ENCODE assay signal across 8 cellular contexts in genomic region chr1:151443846-151444790, GRCh38.
DNase-seq lines count a peak whose midpoint lies in the region; ATAC-seq, FAIRE-seq and TF ChIP-seq lines count a peak whose summit lies in the region.

No MANE protein-coding gene starts in this region.

- ATAC-seq in HG03095 (IDR thresholded peaks at IDR 0.05; ENCODE audit: unreplicated experiment): no peak

- POLR2A ChIA-PET in HEK293 (lab: Yijun Ruan, JAX): interaction anchor here (0.6 to 1.2 kb wide), 4 partner anchors 10 to 97 kb away, joined by 3 to 5 read pairs (median 4); partner anchors contain the start of gene TUFT1

- H3K4me3 ChIP-seq in HEK293 (ENCODE audit: low read depth, low read length): no peak overlapping the region

- CTCF ChIA-PET in HEK293 (lab: Yijun Ruan, JAX): interaction anchor here (0.6 to 1.7 kb wide), 17 partner anchors 9 to 437 kb away, joined by 3 to 8 read pairs (median 4); no protein-coding TSS in a partner anchor

- TF ChIP-seq CTCF in HEK293 (tag by site-specific recombination; IDR thresholded peaks at IDR 0.05): peak; percentile 70

- H3K36me3 ChIP-seq in HEK293 (ENCODE audit: control insufficient read depth in 2 of 2, insufficient read depth in 1 of 2, low read length in 2 of 2): peaks cover 11 to 23% of the 10 kb centered on the region in 2 experiments

- H3K27ac ChIP-seq in HEK293 (ENCODE audit: extremely low read depth, low read depth, low read length): no peak overlapping the region

- peak; percentile 99 for FAIRE-seq in TTC549 (lab: Jason Lieb, UNC)

- H3K9me3 ChIP-seq in HEK293 (ENCODE audit: control insufficient read depth, insufficient read depth, low read depth, low read length): no peaks in the 10 kb centered on the region

- H3K4me1 ChIP-seq in HEK293 (ENCODE audit: control insufficient read depth, insufficient read depth, low read length): peaks cover 6% of the 10 kb centered on the region; the same call in 1 of the 2 replicates

- DNase-seq in DMS 273 treated with DMSO at 0.1 percent for 48 hours (lab: John Stamatoyannopoulos, UW) (peak; percentile 40), NCI-H2107 treated with DMSO at 0.1 percent for 48 hours (lab: John Stamatoyannopoulos, UW; ENCODE audit: unreplicated experiment) (peak; percentile 78), brain pericyte (ENCODE audit: low read depth, low spot score) (peak; percentile 54), inferior parietal cortex (ENCODE audit: extremely low spot score) (peak; percentile 80)
- peak in 3 of 4 experiments; percentile 31 to 48 (median 39) for DNase-seq in stimulated activated CD4-positive, alpha-beta T cell treated with anti-CD3 and anti-CD28 coated beads, Interleukin-1b, Interleukin-23, amount 100 ng/mL, for 24 hours (ENCODE audit: low read depth in 4 of 4, low spot score in 1 of 4)

TF ChIP-seq in HEK293, 187 proteins besides CTCF, POLR2A, EP300 and RAD21 (continues in another document):
- TF ChIP-seq ZNF488 (tag by site-specific recombination; IDR thresholded peaks at IDR 0.05): no peak
- peak; percentile 89 for TF ChIP-seq ZNF654 (tag by site-specific recombination; IDR thresholded peaks at IDR 0.05; ENCODE audit: low read depth)
- no peak for TF ChIP-seq ZBTB26 (tag by site-specific recombination; optimal IDR thresholded peaks at IDR 0.05)
- TF ChIP-seq ZEB2 (tag by site-specific recombination; IDR thresholded peaks at IDR 0.05): peak; percentile 55; the same call in 1 of the 2 replicates
- TF ChIP-seq PATZ1 (tag by site-specific recombination; IDR thresholded peaks at IDR 0.05): no peak
- TF ChIP-seq ZNF140 (tag by site-specific recombination; IDR thresholded peaks at IDR 0.05): no peak
- peak; percentile 15; the same call in 1 of the 2 replicates for TF ChIP-seq WT1 (tag by site-specific recombination; IDR thresholded peaks at IDR 0.05)
- no peak for TF ChIP-seq ZFP3 (tag by site-specific recombination; IDR thresholded peaks at IDR 0.05; ENCODE audit: low read depth)
- no peak for TF ChIP-seq YY2 (tag by site-specific recombination; IDR thresholded peaks at IDR 0.05)
- TF ChIP-seq ZNF548 (tag by site-specific recombination; IDR thresholded peaks at IDR 0.05): no peak
- no peak for TF ChIP-seq ZNF157 (tag by site-specific recombination; IDR thresholded peaks at IDR 0.05)
- no peak for TF ChIP-seq HOXC10 (CRISPR knock-in tag; IDR thresholded peaks at IDR 0.05)
- no peak for TF ChIP-seq ZSCAN23 (tag by site-specific recombination; IDR thresholded peaks at IDR 0.05)
- no peak for TF ChIP-seq SP2 (tag by site-specific recombination; IDR thresholded peaks at IDR 0.05)
- TF ChIP-seq ZNF555 (tag by site-specific recombination; conservative IDR thresholded peaks at IDR 0.05): no peak
- TF ChIP-seq ZNF280C (tag by site-specific recombination; IDR thresholded peaks at IDR 0.05): no peak
- TF ChIP-seq ZNF394 (tag by site-specific recombination; IDR thresholded peaks at IDR 0.05; ENCODE audit: borderline replicate concordance): no peak
- TF ChIP-seq ZSCAN30 (tag by site-specific recombination; IDR thresholded peaks at IDR 0.05): no peak
- TF ChIP-seq ZNF449 (tag by site-specific recombination; IDR thresholded peaks at IDR 0.05): no peak; the same call in 1 of the 2 replicates
- TF ChIP-seq ZNF211 (tag by site-specific recombination; IDR thresholded peaks at IDR 0.05; ENCODE audit: low read depth): no peak
- no peak for TF ChIP-seq KLF10 (tag by site-specific recombination; IDR thresholded peaks at IDR 0.05)
- TF ChIP-seq PRDM1 (tag by site-specific recombination; IDR thresholded peaks at IDR 0.05): 0 out of 2 replicates have a peak, but pooled peaks have one; percentile 20
- no peak for TF ChIP-seq ZNF398 (tag by site-specific recombination; IDR thresholded peaks at IDR 0.05)
- no peak for TF ChIP-seq ZNF48 (tag by site-specific recombination; IDR thresholded peaks at IDR 0.05)
- no peak for TF ChIP-seq ZNF776 (tag by site-specific recombination; IDR thresholded peaks at IDR 0.05; ENCODE audit: borderline replicate concordance)
- TF ChIP-seq SALL2 (tag by site-specific recombination; IDR thresholded peaks at IDR 0.05; ENCODE audit: borderline replicate concordance): no peak
- no peak for TF ChIP-seq ZNF701 (tag by site-specific recombination; IDR thresholded peaks at IDR 0.05)
- TF ChIP-seq ZNF366 (tag by site-specific recombination; conservative IDR thresholded peaks at IDR 0.05): peak; percentile 71
- TF ChIP-seq ZNF354C (tag by site-specific recombination; IDR thresholded peaks at IDR 0.05; ENCODE audit: borderline replicate concordance, low read depth): no peak
- TF ChIP-seq ZNF24 (tag by site-specific recombination; IDR thresholded peaks at IDR 0.05): no peak
